14 cellular contexts compared by ENCODE assay signal in the genomic region with DNA sequence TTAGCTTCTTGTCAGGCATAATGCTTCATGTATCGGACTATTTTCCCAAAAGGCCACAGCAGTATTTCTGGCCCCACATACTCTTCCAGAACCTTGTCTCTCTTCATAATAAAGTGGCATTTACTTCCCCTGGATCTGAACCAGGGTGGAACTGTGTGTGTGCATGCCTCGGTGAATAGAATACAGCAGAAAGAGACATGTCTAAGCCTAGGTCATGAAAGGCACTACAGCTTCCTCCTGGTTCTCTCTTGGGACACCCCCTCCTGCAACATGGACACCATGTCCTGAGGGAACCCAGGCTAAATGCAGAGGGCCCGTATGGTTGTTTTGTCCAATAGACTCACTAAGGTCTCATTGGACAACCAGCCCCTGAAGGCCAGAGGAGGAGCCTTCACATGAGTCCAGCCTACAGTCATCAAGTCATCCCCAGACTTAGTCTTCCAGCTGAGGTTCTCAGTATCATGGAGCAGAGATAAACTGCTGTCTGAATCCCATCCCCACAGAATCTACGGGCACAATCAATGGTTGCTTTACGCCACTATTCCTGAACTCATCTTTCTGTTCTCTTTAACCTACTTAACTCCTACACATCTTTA.
"Had no signal": no experiment of that assay in that cellular context is flagged by ENCODE, and none has a peak within 500 bp of the region (broad histone marks: within the 10 kb centered on the region; RNA-seq: fewer than 3 reads in every experiment).

No MANE protein-coding gene starts in this region.

- DNase-seq: activated CD4-positive, alpha-beta T cell treated with anti-CD3 and anti-CD28 coated beads for 36 hours; activated CD8-positive, alpha-beta memory T cell treated with anti-CD3 and anti-CD28 coated beads for 24 hours; activated gamma-delta T cell treated with Interleukin-2 at 50 U/mL for 16 hours; effector CD4-positive, alpha-beta T cell; gastrocnemius medialis; heart right ventricle; left lung; mesenchymal stem cell; pancreas; stimulated activated CD4-positive, alpha-beta T cell treated with anti-CD3 and anti-CD28 coated beads, Interleukin-4, amount 100 ng/mL, for 4 hours had no signal

- H3K4me3 ChIP-seq: coronary artery, gastrocnemius medialis, heart right ventricle, left lung, pancreas, skin epidermis, tibial nerve, vagina had no signal

- H3K27me3 Mint-ChIP-seq: activated CD4-positive, alpha-beta T cell treated with anti-CD3 and anti-CD28 coated beads for 36 hours had no signal

- H3K27ac ChIP-seq: coronary artery, gastrocnemius medialis, heart right ventricle, left lung, pancreas, skin epidermis, tibial nerve, vagina had no signal

- H3K4me1 ChIP-seq: pancreas had no signal

- H3K36me3 ChIP-seq: pancreas, vagina had no signal

- H3K27me3 ChIP-seq: gastrocnemius medialis, heart right ventricle, left lung, pancreas, tibial nerve, vagina had no signal

- ATAC-seq: activated CD4-positive, alpha-beta T cell treated with anti-CD3 and anti-CD28 coated beads for 36 hours; gastrocnemius medialis; left lung; pancreas had no signal

- H3K9me3 ChIP-seq: gastrocnemius medialis, pancreas, vagina had no signal

- H3K4me3 Mint-ChIP-seq: activated CD4-positive, alpha-beta T cell treated with anti-CD3 and anti-CD28 coated beads for 36 hours had no signal
